In genomic region chr1:37633040-37633949, GRCh38 we compare ENCODE assay signal across 25 cellular contexts. TPM values are rescaled to one million over a fixed set of nuclear protein-coding genes. Genes with fewer than 3 reads are reported as not detected.
DNase-seq lines count a peak whose midpoint lies in the region; ATAC-seq and TF ChIP-seq lines count a peak whose summit lies in the region.
"Had no signal": no experiment of that assay in that cellular context is flagged by ENCODE, and none has a peak within 500 bp of the region (broad histone marks: within the 10 kb centered on the region; RNA-seq: fewer than 3 reads in every experiment).

No MANE protein-coding gene starts in this region.

- H3K27ac ChIP-seq in endodermal cell (ENCODE audit: low read depth, low read length) (no peak overlapping the region), upper lobe of left lung (no peak overlapping the region)
- H3K27ac ChIP-seq: 22Rv1, brain microvascular endothelial cell, colonic mucosa, transverse colon had no signal

- H3K9me3 ChIP-seq in endodermal cell (ENCODE audit: control insufficient read depth, low read length) (no peaks in the 10 kb centered on the region), upper lobe of left lung (no peaks in the 10 kb centered on the region), HAP-1 (no peaks in the 10 kb centered on the region)
- H3K9me3 ChIP-seq: BE2C, colonic mucosa, transverse colon had no signal

- TF ChIP-seq POLR2A in upper lobe of left lung (IDR thresholded peaks at IDR 0.05), result no peak

- H3K4me1 ChIP-seq in endodermal cell (ENCODE audit: control insufficient read depth, insufficient read depth, low read length) (no peaks in the 10 kb centered on the region), upper lobe of left lung (peaks cover 9 to 15% (median 12%) of the 10 kb centered on the region in 4 donors), HAP-1 (no peaks in the 10 kb centered on the region)
- H3K4me1 ChIP-seq: BE2C, colonic mucosa had no signal

- ATAC-seq in activated T-cell treated with anti-CD3 and anti-CD28 coated beads, Interleukin-2, amount 50 U/mL, for 4 hours, result no peak
- no peak for ATAC-seq in naive thymus-derived CD8-positive, alpha-beta T cell
- no peak for ATAC-seq in upper lobe of left lung (ENCODE audit: low FRiP score in 2 of 2)
- no peak for ATAC-seq in HG02678 (IDR thresholded peaks at IDR 0.05; ENCODE audit: unreplicated experiment)
- ATAC-seq in HG03097 (IDR thresholded peaks at IDR 0.05; ENCODE audit: low FRiP score, unreplicated experiment), result no peak
- ATAC-seq: activated naive CD8-positive, alpha-beta T cell treated with anti-CD3 and anti-CD28 coated beads, Interleukin-2, amount 50 U/mL, for 24 hours; right cardiac atrium had no signal

- no peak overlapping the region for H3K9ac ChIP-seq in endodermal cell (ENCODE audit: extremely low read depth, low read length, poor library complexity, severe bottlenecking)

- no peak for DNase-seq in activated T-cell treated with anti-CD3 and anti-CD28 coated beads, Interleukin-2, amount 50 U/mL, for 4 hours
- no peak for DNase-seq in activated T-cell treated with anti-CD3 and anti-CD28 coated beads, Interleukin-2, amount 50 U/mL, for 48 hours
- DNase-seq in endodermal cell (no peak), upper lobe of left lung (peak in 1 of 2 donors; percentile 58), HAP-1 (ENCODE audit: low spot score in 2 of 2) (no peak)
- no peak for DNase-seq in naive thymus-derived CD8-positive, alpha-beta T cell
- DNase-seq: activated naive CD8-positive, alpha-beta T cell treated with anti-CD3 and anti-CD28 coated beads, Interleukin-2, amount 50 U/mL, for 24 hours; brain microvascular endothelial cell; colonic mucosa; COR-L47; hippocampal formation; midbrain; NCI-H187; NCI-H2227 treated with DMSO at 0.1 percent for 48 hours; NCI-H82; right cardiac atrium; transverse colon had no signal

- no peak overlapping the region for H3K27ac Mint-ChIP-seq in endodermal cell
- H3K27ac Mint-ChIP-seq in naive thymus-derived CD8-positive, alpha-beta T cell, result peak overlapping the region in 1 of 10 donors; percentile 37
- H3K27ac Mint-ChIP-seq: activated naive CD8-positive, alpha-beta T cell treated with anti-CD3 and anti-CD28 coated beads, Interleukin-2, amount 50 U/mL, for 24 hours; activated T-helper 1 cell treated with anti-CD3 and anti-CD28 coated beads, Interleukin-12 subunit alpha, Interleukin-12 subunit beta, Interleukin-2, Interleukin-4 antibody, amounts not matched to agents 30 ng/mL and 10 ng/mL and 1 ng/mL, durations not matched to agents 14 hours and 24 hours and 36 hours; IgD-negative memory B cell; stimulated activated memory B cell treated with anti-CD40 and anti-IgM and Interleukin-4, amounts not matched to agents 10 μg/mL and 1 μg/mL and 100 μg/mL, for 72 hours had no signal

- H3K36me3 Mint-ChIP-seq in activated T-cell treated with anti-CD3 and anti-CD28 coated beads, Interleukin-2, amount 50 U/mL, for 4 hours (ENCODE audit: insufficient read depth), result no peaks in the 10 kb centered on the region
- no peaks in the 10 kb centered on the region for H3K36me3 Mint-ChIP-seq in endodermal cell (ENCODE audit: low read depth)
- peaks cover 0 to 7% (median 0%) of the 10 kb centered on the region in 3 donors for H3K36me3 Mint-ChIP-seq in naive thymus-derived CD8-positive, alpha-beta T cell
- H3K36me3 Mint-ChIP-seq: IgD-negative memory B cell; stimulated activated memory B cell treated with anti-CD40 and anti-IgM and Interleukin-4, amounts not matched to agents 10 μg/mL and 1 μg/mL and 100 μg/mL, for 72 hours had no signal

- peaks cover 100% of the 10 kb centered on the region for H3K27me3 ChIP-seq in endodermal cell (ENCODE audit: control insufficient read depth, insufficient read depth, low read length, poor library complexity, severe bottlenecking)
- H3K27me3 ChIP-seq in upper lobe of left lung, result peaks cover 0 to 33% (median 23%) of the 10 kb centered on the region in 4 donors
- H3K27me3 ChIP-seq in HAP-1 (ENCODE audit: low read depth), result peaks cover 93% of the 10 kb centered on the region

- no peak overlapping the region for H3K4me3 ChIP-seq in endodermal cell (ENCODE audit: low read length)
- H3K4me3 ChIP-seq in upper lobe of left lung, result peak overlapping the region in 3 of 4 donors; percentile 30 to 45 (median 45)
- no peak overlapping the region for H3K4me3 ChIP-seq in HAP-1

- POLR2A ChIA-PET in naive thymus-derived CD8-positive, alpha-beta T cell (lab: Charles Lee), result no interaction called here

- in situ Hi-C loops in HAP-1 (cut with MboI; ENCODE audit: low sequenced_read_pairs), result no loop called here

- H3K4me1 Mint-ChIP-seq in activated T-cell treated with anti-CD3 and anti-CD28 coated beads, Interleukin-2, amount 50 U/mL, for 4 hours (ENCODE audit: low read depth), result peaks cover 9% of the 10 kb centered on the region
- H3K4me1 Mint-ChIP-seq in endodermal cell, result no peaks in the 10 kb centered on the region
- peaks cover 2 to 23% (median 9%) of the 10 kb centered on the region in 4 donors for H3K4me1 Mint-ChIP-seq in naive thymus-derived CD8-positive, alpha-beta T cell
- H3K4me1 Mint-ChIP-seq: activated naive CD8-positive, alpha-beta T cell treated with anti-CD3 and anti-CD28 coated beads, Interleukin-2, amount 50 U/mL, for 24 hours had no signal

- peaks cover 83% of the 10 kb centered on the region for H3K27me3 Mint-ChIP-seq in activated T-cell treated with anti-CD3 and anti-CD28 coated beads, Interleukin-2, amount 50 U/mL, for 4 hours (ENCODE audit: low read depth)
- H3K27me3 Mint-ChIP-seq in endodermal cell (ENCODE audit: insufficient read depth), result peaks cover 61% of the 10 kb centered on the region
- H3K27me3 Mint-ChIP-seq in naive thymus-derived CD8-positive, alpha-beta T cell, result peaks cover 50 to 92% (median 73%) of the 10 kb centered on the region in 5 donors

- TF ChIP-seq CTCF in endodermal cell (conservative IDR thresholded peaks at IDR 0.05) (no peak), upper lobe of left lung (IDR thresholded peaks at IDR 0.05) (no peak)

- peak overlapping the region; percentile 16 for H3K4me3 Mint-ChIP-seq in activated T-cell treated with anti-CD3 and anti-CD28 coated beads, Interleukin-2, amount 50 U/mL, for 4 hours
- H3K4me3 Mint-ChIP-seq in endodermal cell, result peak overlapping the region; percentile 29
- H3K4me3 Mint-ChIP-seq in naive thymus-derived CD8-positive, alpha-beta T cell, result peak overlapping the region in 7 of 10 donors; percentile 22 to 60 (median 51)
- H3K4me3 Mint-ChIP-seq: activated naive CD8-positive, alpha-beta T cell treated with anti-CD3 and anti-CD28 coated beads, Interleukin-2, amount 50 U/mL, for 24 hours; activated T-helper 1 cell treated with anti-CD3 and anti-CD28 coated beads, Interleukin-12 subunit alpha, Interleukin-12 subunit beta, Interleukin-2, Interleukin-4 antibody, amounts not matched to agents 30 ng/mL and 10 ng/mL and 1 ng/mL, durations not matched to agents 14 hours and 24 hours and 36 hours had no signal

- no peak for TF ChIP-seq EP300 in upper lobe of left lung (IDR thresholded peaks at IDR 0.05)

- H3K9me3 Mint-ChIP-seq in activated T-cell treated with anti-CD3 and anti-CD28 coated beads, Interleukin-2, amount 50 U/mL, for 4 hours, result no peaks in the 10 kb centered on the region
- H3K9me3 Mint-ChIP-seq in endodermal cell, result no peaks in the 10 kb centered on the region
- peaks cover 0 to 1% (median 0%) of the 10 kb centered on the region in 9 donors for H3K9me3 Mint-ChIP-seq in naive thymus-derived CD8-positive, alpha-beta T cell
- H3K9me3 Mint-ChIP-seq: activated naive CD8-positive, alpha-beta T cell treated with anti-CD3 and anti-CD28 coated beads, Interleukin-2, amount 50 U/mL, for 24 hours; activated T-helper 1 cell treated with anti-CD3 and anti-CD28 coated beads, Interleukin-12 subunit alpha, Interleukin-12 subunit beta, Interleukin-2, Interleukin-4 antibody, amounts not matched to agents 30 ng/mL and 10 ng/mL and 1 ng/mL, durations not matched to agents 14 hours and 24 hours and 36 hours; IgD-negative memory B cell; stimulated activated memory B cell treated with anti-CD40 and anti-IgM and Interleukin-4, amounts not matched to agents 10 μg/mL and 1 μg/mL and 100 μg/mL, for 72 hours had no signal

- H3K36me3 ChIP-seq in endodermal cell (ENCODE audit: control insufficient read depth, insufficient read depth, low read length), result no peaks in the 10 kb centered on the region
- H3K36me3 ChIP-seq in upper lobe of left lung, result no peaks in the 10 kb centered on the region
- no peaks in the 10 kb centered on the region for H3K36me3 ChIP-seq in HAP-1 (replicated peaks)
- H3K36me3 ChIP-seq: BE2C, brain microvascular endothelial cell, colonic mucosa, transverse colon had no signal

- 6 to 10% methylated on average over 2 to 31 of the region's 31 CpGs for WGBS in endodermal cell (ENCODE audit: insufficient coverage in 1 of 2, insufficient read length in 1 of 2), 2 experiments
- 6 to 10% methylated on average over 16 to 27 of the region's 31 CpGs for WGBS in upper lobe of left lung, 2 donors

RNA-seq across cellular contexts. Expression of gene RSPO1, which starts 1.4 kb away (rescaled TPM):
- total RNA-seq in activated T-cell treated with anti-CD3 and anti-CD28 coated beads, Interleukin-2, amount 50 U/mL, for 4 hours, result not detected
- total RNA-seq in endodermal cell (not detected), upper lobe of left lung (1 to 10 TPM in 5 of 6 donors, under 1 TPM in 1; 0.98 to 5.4 (median 3.5) TPM)
- polyA plus RNA-seq in endodermal cell (2013, experiment 1 of 2), result 9.5 TPM
- polyA plus RNA-seq in endodermal cell (2013, experiment 2 of 2), result 7.9 TPM
- not detected for total RNA-seq in naive thymus-derived CD8-positive, alpha-beta T cell
- under 1 TPM in 1 of 3 donors, not detected in 2; 0.06 TPM for polyA plus RNA-seq in naive thymus-derived CD8-positive, alpha-beta T cell
- total RNA-seq: activated T-helper 1 cell treated with anti-CD3 and anti-CD28 coated beads, Interleukin-12 subunit alpha, Interleukin-12 subunit beta, Interleukin-2, Interleukin-4 antibody, amounts not matched to agents 30 ng/mL and 10 ng/mL and 1 ng/mL, durations not matched to agents 14 hours and 24 hours and 36 hours; fibroblast of villous mesenchyme had no signal
- polyA plus RNA-seq: IgD-negative memory B cell, right cardiac atrium had no signal

RNA-seq across cellular contexts. Expression of gene GNL2, which starts 37.6 kb away (rescaled TPM):
- 100 to 1,000 TPM; 131 to 144 (median 137) TPM for total RNA-seq in activated T-cell treated with anti-CD3 and anti-CD28 coated beads, Interleukin-2, amount 50 U/mL, for 4 hours
- total RNA-seq in endodermal cell, result 10 to 100 TPM; 70.7 to 80.9 TPM
- polyA plus RNA-seq in endodermal cell (2013, experiment 1 of 2), result 73.7 TPM
- 67.8 TPM for polyA plus RNA-seq in endodermal cell (2013, experiment 2 of 2)
- total RNA-seq in naive thymus-derived CD8-positive, alpha-beta T cell, result 10 to 100 TPM; 36.7 to 44.2 TPM
- polyA plus RNA-seq in naive thymus-derived CD8-positive, alpha-beta T cell, result 10 to 100 TPM; 45.5 to 60.9 (median 46.2) TPM
- total RNA-seq in upper lobe of left lung, result 10 to 100 TPM; 28.3 to 56.2 (median 40.3) TPM

RNA-seq across cellular contexts. Expression of gene CDCA8, which starts 59.0 kb away (rescaled TPM):
- 10 to 100 TPM in 2 of 3 donors, 1 to 10 TPM in 1; 7.7 to 12.2 (median 10.0) TPM for total RNA-seq in activated T-cell treated with anti-CD3 and anti-CD28 coated beads, Interleukin-2, amount 50 U/mL, for 4 hours
- total RNA-seq in endodermal cell, result 10 to 100 TPM; 27.7 to 49.7 TPM
- 58.6 TPM for polyA plus RNA-seq in endodermal cell (2013, experiment 1 of 2)
- polyA plus RNA-seq in endodermal cell (2013, experiment 2 of 2), result 61.0 TPM
- total RNA-seq in naive thymus-derived CD8-positive, alpha-beta T cell, result 1 to 10 TPM; 1.0 to 1.4 TPM
- polyA plus RNA-seq in naive thymus-derived CD8-positive, alpha-beta T cell, result 1 to 10 TPM in 1 of 3 donors, under 1 TPM in 2; 0.40 to 2.0 (median 0.54) TPM
- total RNA-seq in upper lobe of left lung, result 1 to 10 TPM in 4 of 6 donors, under 1 TPM in 1, not detected in 1; 0.89 to 2.0 (median 1.5) TPM

Comparison
In these comparisons a context has a peak if more than half of its experiments do, and no peak if none do; other contexts are left out.
1. H3K4me3 ChIP-seq: peak in upper lobe of left lung (3 of 4); none in endodermal cell (single experiment) and HAP-1 (single experiment).
2. Peak in every context shown above with its lines, with median percentiles within 50 percentile points of each other: H3K4me3 Mint-ChIP-seq.